Comparison of ENCODE assay signal across 18 cellular contexts in genomic region chr4:113693993-113694392, GRCh38.
"Had no signal": no experiment of that assay in that cellular context is flagged by ENCODE, and none has a peak within 500 bp of the region (broad histone marks: within the 10 kb centered on the region; RNA-seq: fewer than 3 reads in every experiment).

No MANE protein-coding gene starts in this region.

- H3K4me3 Mint-ChIP-seq: activated T-helper 1 cell treated with anti-CD3 and anti-CD28 coated beads, Interleukin-12 subunit alpha, Interleukin-12 subunit beta, Interleukin-2, Interleukin-4 antibody, amounts not matched to agents 30 ng/mL and 10 ng/mL and 1 ng/mL, durations not matched to agents 14 hours and 24 hours and 36 hours; T-helper 2 cell treated with Interferon-gamma antibody and Interleukin-4, amounts not matched to agents 5 μg/mL and 100 μg/mL, for 36 hours had no signal

- H3K27me3 ChIP-seq: gastroesophageal sphincter, right atrium auricular region, tibial artery had no signal

- H3K9me3 Mint-ChIP-seq: stimulated activated naive B cell treated with anti-CD40 and anti-IgM and Interleukin-4, amounts not matched to agents 10 μg/mL and 1 μg/mL and 100 μg/mL, for 72 hours; T-helper 2 cell treated with Interferon-gamma antibody and Interleukin-4, amounts not matched to agents 5 μg/mL and 100 μg/mL, for 36 hours had no signal

- H3K27ac Mint-ChIP-seq: activated T-helper 1 cell treated with anti-CD3 and anti-CD28 coated beads, Interleukin-12 subunit alpha, Interleukin-12 subunit beta, Interleukin-2, Interleukin-4 antibody, amounts not matched to agents 30 ng/mL and 10 ng/mL and 1 ng/mL, durations not matched to agents 14 hours and 24 hours and 36 hours; stimulated activated naive B cell treated with anti-CD40 and anti-IgM and Interleukin-4, amounts not matched to agents 10 μg/mL and 1 μg/mL and 100 μg/mL, for 72 hours; T-helper 2 cell treated with Interferon-gamma antibody and Interleukin-4, amounts not matched to agents 5 μg/mL and 100 μg/mL, for 36 hours had no signal

- ATAC-seq: gastroesophageal sphincter, left lobe of liver had no signal

- H3K27me3 Mint-ChIP-seq: naive B cell; stimulated activated naive B cell treated with anti-CD40 and anti-IgM and Interleukin-4, amounts not matched to agents 10 μg/mL and 1 μg/mL and 100 μg/mL, for 72 hours had no signal

- H3K27ac ChIP-seq: gastroesophageal sphincter, skin epidermis had no signal

- H3K36me3 ChIP-seq: gastroesophageal sphincter, right atrium auricular region, tibial artery had no signal

- H3K4me3 ChIP-seq: gastroesophageal sphincter, right atrium auricular region, skin epidermis, tibial artery had no signal

- DNase-seq: activated CD4-positive, alpha-beta T cell treated with anti-CD3 and anti-CD28 coated beads, Interleukin-2, amount 50 U/mL, for 48 hours; activated naive CD4-positive, alpha-beta T cell; erythroblast; islet precursor cell; mammary epithelial cell; naive B cell; nucleus accumbens; stimulated activated CD4-positive, alpha-beta T cell treated with anti-CD3 and anti-CD28 coated beads, Interleukin-15, amount 100 ng/mL, for 24 hours; stimulated activated CD4-positive, alpha-beta T cell treated with anti-CD3 and anti-CD28 coated beads, Interleukin-4, amount 100 ng/mL, for 1 hour; stimulated activated naive B cell treated with anti-CD40 and anti-IgM and Interleukin-4, amounts not matched to agents 10 μg/mL and 1 μg/mL and 100 μg/mL, for 72 hours; SW 1271; tibial artery had no signal

- H3K9me3 ChIP-seq: gastroesophageal sphincter, right atrium auricular region, tibial artery had no signal
